8 cellular contexts compared by ENCODE assay signal in the genomic region with DNA sequence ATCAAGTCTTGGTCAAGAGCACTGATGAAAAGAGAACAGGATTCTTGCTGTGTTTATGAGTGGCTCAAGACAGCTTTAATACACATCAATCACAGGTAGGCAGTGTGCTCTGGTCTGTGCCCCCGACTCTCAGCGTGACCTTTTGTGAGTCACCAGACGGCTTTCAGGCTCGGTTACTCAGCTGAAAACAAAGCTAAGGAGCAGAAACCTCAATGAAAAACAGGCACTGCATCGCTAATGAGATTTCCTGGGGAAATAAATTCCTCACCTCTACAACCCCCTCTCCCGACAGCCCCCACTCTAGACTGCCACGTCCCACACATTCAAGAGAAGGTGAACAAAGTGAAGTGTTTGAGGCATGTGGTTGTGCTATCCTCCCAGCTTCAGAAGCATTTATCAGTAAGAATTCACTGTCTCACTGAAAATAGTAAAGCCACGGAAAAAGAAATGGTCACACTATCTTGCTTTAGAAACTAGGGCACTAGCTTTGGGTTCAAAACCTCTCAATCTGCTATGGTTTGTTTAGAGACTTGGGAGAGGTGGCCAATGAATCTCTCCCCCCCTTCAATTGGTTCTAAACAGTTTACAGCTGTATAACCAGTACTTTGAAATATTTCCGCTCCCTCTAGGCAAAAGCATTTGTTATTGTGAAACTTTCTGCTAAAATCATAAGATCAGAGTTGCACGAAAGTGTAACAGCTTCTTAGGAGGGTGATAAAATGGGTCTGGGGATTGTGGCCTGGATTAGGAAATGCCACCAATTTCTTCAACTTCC.
DNase-seq lines count a peak whose midpoint lies in the region; ATAC-seq lines count a peak whose summit lies in the region.

No MANE protein-coding gene starts in this region.

- ATAC-seq in HG03342 (IDR thresholded peaks at IDR 0.05; ENCODE audit: unreplicated experiment): no peak
- no peak for ATAC-seq in HG02981 (IDR thresholded peaks at IDR 0.05; ENCODE audit: unreplicated experiment)

- DNase-seq in DMS53 (lab: John Stamatoyannopoulos, UW) (peak; percentile 81), NCI-H187 treated with DMSO at 0.1 percent for 48 hours (lab: John Stamatoyannopoulos, UW) (peak; percentile 58), ecto neural progenitor cell (ENCODE audit: low spot score) (peak; percentile 63), myocyte (ENCODE audit: low read depth) (peak; percentile 11), KG1 (lab: John Stamatoyannopoulos, UW) (no peak), NCI-H1694 (lab: John Stamatoyannopoulos, UW) (no peak)

Comparison
In these comparisons a context has a peak if more than half of its experiments do, and no peak if none do; other contexts are left out.
1. DNase-seq: peak in DMS53 (single experiment), NCI-H187 treated with DMSO at 0.1 percent for 48 hours (single experiment), ecto neural progenitor cell (single experiment) and myocyte (single experiment); none in KG1 (single experiment) and NCI-H1694 (single experiment).